14 cellular contexts compared by ENCODE assay signal in the genomic region with DNA sequence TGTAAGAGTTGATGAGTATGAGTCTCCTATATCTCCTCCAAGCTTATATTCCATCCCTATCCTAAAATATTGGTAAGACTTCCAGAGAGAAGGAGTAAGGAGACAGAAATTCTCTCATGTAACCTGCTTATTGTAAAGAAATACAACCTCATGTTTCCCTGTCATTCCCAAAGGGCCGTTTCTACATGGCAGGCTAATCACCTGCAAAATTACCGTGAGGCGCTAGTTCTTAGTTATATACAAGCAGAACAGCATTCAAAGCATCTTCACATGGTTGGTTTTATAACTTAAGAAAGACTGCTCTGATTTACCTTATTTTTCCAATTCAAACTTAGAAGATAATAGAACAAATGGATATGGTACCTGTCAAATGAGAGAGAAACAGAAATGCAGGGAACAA. TPM values are rescaled to one million over a fixed set of nuclear protein-coding genes. Genes with fewer than 3 reads are reported as not detected.
"Had no signal": no experiment of that assay in that cellular context is flagged by ENCODE, and none has a peak within 500 bp of the region (broad histone marks: within the 10 kb centered on the region; RNA-seq: fewer than 3 reads in every experiment).

No MANE protein-coding gene starts in this region.

- H3K4me3 ChIP-seq: colonic mucosa, coronary artery, dorsolateral prefrontal cortex, esophagus muscularis mucosa, esophagus squamous epithelium, gastrocnemius medialis, gastroesophageal sphincter, heart left ventricle, heart right ventricle had no signal

- ATAC-seq: effector memory CD8-positive, alpha-beta T cell; esophagus mucosa; foreskin keratinocyte; gastrocnemius medialis; gastroesophageal sphincter; heart left ventricle; heart right ventricle had no signal

- H3K36me3 ChIP-seq: colonic mucosa, esophagus muscularis mucosa, esophagus squamous epithelium, gastrocnemius medialis, gastroesophageal sphincter, heart left ventricle, heart right ventricle had no signal

- H3K27ac ChIP-seq: colonic mucosa, coronary artery, dorsolateral prefrontal cortex, epithelial cell of prostate, esophagus muscularis mucosa, esophagus squamous epithelium, foreskin keratinocyte, gastrocnemius medialis, gastroesophageal sphincter, heart left ventricle, heart right ventricle had no signal

- H3K9me3 ChIP-seq: colonic mucosa, esophagus muscularis mucosa, esophagus squamous epithelium, gastrocnemius medialis, gastroesophageal sphincter, heart left ventricle, heart right ventricle had no signal

- H3K27me3 ChIP-seq: colonic mucosa, esophagus muscularis mucosa, gastrocnemius medialis, gastroesophageal sphincter, heart left ventricle had no signal

RNA-seq across cellular contexts. Expression of a gene that starts 42.9 kb away (rescaled TPM):
- polyA plus RNA-seq: endothelial cell of umbilical vein, foreskin keratinocyte had no signal
